In the genomic region with DNA sequence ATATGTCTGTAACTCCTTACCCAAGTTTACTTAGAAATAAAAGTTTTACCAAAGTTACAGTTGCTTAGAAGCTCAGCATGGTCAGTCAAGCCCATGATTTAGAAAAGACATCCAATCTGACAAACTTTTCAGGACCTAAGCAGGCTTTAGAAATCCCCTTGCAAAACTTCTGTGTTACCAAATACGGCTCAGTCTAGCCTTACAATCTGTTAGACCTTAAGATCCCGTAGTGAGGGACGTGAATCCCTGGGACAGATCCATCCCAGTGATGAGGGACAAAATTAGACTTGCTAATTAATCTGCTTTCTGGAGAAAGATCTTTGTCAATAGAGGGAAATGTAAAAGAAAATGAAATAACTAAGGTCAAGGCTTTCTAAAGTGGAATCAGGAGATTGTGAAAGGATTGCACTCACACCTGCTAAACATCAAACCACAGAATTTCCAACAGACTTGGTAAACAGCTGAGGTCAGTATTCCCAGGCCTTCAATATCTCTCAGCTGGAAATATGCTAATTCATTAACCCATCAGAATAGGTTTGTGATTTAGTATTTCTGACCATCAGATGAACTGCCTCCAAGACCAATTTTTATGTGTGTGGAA, we compare ENCODE assay signal across 16 cellular contexts.
A peak's percentile ranks its signal among the peaks of the same experiment; 100 is the strongest.
DNase-seq lines count a peak whose midpoint lies in the region; ATAC-seq, FAIRE-seq and TF ChIP-seq lines count a peak whose summit lies in the region.
"Had no signal": no experiment of that assay in that cellular context is flagged by ENCODE, and none has a peak within 500 bp of the region (broad histone marks: within the 10 kb centered on the region; RNA-seq: fewer than 3 reads in every experiment).

No MANE protein-coding gene starts in this region.

- H3K23ac ChIP-seq in H1 (ENCODE audit: insufficient read length): no peak overlapping the region

- H2BK12ac ChIP-seq in H1 (ENCODE audit: low read depth, low read length): no peak overlapping the region

- H3K18ac ChIP-seq in H1 (ENCODE audit: extremely low read depth, low read length): no peak overlapping the region

- BruUV-seq in MCF 10A (replicated peaks; lab: Mats Ljungman, UMichigan): no TSS peak

- H4K20me1 ChIP-seq in H1 (replicated peaks in 1 of 2; ENCODE audit: control insufficient read depth in 1 of 2, insufficient read depth in 2 of 2, low read length in 2 of 2): no peaks in the 10 kb centered on the region
- H4K20me1 ChIP-seq: BLaER1 treated with 17β-estradiol and CSF1 and Interleukin-3, amounts not matched to agents 10 nM and 100 nM had no signal

- no peak overlapping the region for H3K4ac ChIP-seq in H1 (replicated peaks; ENCODE audit: insufficient read length, low read depth, low read length)

- peak; percentile 71 to 88 (median 80) for ATAC-seq in right lobe of liver

- no peak overlapping the region for H2BK120ac ChIP-seq in H1 (replicated peaks; ENCODE audit: low read depth, low read length)

- H2BK20ac ChIP-seq in H1 (ENCODE audit: low read length): no peak overlapping the region

- TF ChIP-seq POLR2A in breast epithelium (IDR thresholded peaks at IDR 0.05) (no peak), H1 (IDR thresholded peaks at IDR 0.05; ENCODE audit: control extremely low read depth in 1 of 2, low read depth in 2 of 2, low read length in 2 of 2) (no peak), right lobe of liver (IDR thresholded peaks at IDR 0.05) (no peak)

- H3K27me3 ChIP-seq in breast epithelium (no peaks in the 10 kb centered on the region), H1 (replicated peaks in 1 of 4; ENCODE audit: control insufficient read depth in 3 of 4, extremely low read depth in 1 of 4, insufficient read depth in 3 of 4, low read length in 3 of 4) (no peaks in the 10 kb centered on the region), right lobe of liver (no peaks in the 10 kb centered on the region), small intestine (ENCODE audit: control insufficient read depth in 2 of 2, insufficient read depth in 2 of 2, low read length in 2 of 2) (no peaks in the 10 kb centered on the region)
- H3K27me3 ChIP-seq: BLaER1 treated with 17β-estradiol and CSF1 and Interleukin-3, amounts not matched to agents 10 nM and 100 nM; MG63 had no signal

- no peak overlapping the region for H3K4me3 Mint-ChIP-seq in MCF 10A (ENCODE audit: unreplicated experiment)

- DNase-seq in MCF 10A (ENCODE audit: unreplicated experiment): peak; percentile 16
- DNase-seq in breast epithelium (ENCODE audit: low spot score in 2 of 2): no peak
- DNase-seq in H1 (ENCODE audit: low read depth in 1 of 2, low spot score in 2 of 2): no peak
- DNase-seq in right lobe of liver: no peak
- DNase-seq in NCI-H526 treated with DMSO at 0.1 percent for 48 hours (lab: John Stamatoyannopoulos, UW): no peak
- no peak for DNase-seq in small intestine
- no peak for DNase-seq in NCI-H1930 (lab: John Stamatoyannopoulos, UW)
- DNase-seq in NCI-H526 (lab: John Stamatoyannopoulos, UW): no peak
- DNase-seq: DMS153, KBM-7, MG63, NCI-H1092 treated with DMSO at 0.1 percent for 48 hours, NCI-H187, NCI-H2171 treated with DMSO at 0.1 percent for 48 hours, SIG-M5 had no signal

- no peak overlapping the region for H2AFZ ChIP-seq in H1 (ENCODE audit: low read length)

- no peak for TF ChIP-seq EP300 in H1 (IDR thresholded peaks at IDR 0.05; ENCODE audit: borderline replicate concordance in 1 of 2, low read depth in 2 of 2, low read length in 2 of 2)

- TF ChIP-seq CTCF in MCF 10A (IDR thresholded peaks at IDR 0.05; ENCODE audit: unreplicated experiment) (no peak), breast epithelium (IDR thresholded peaks at IDR 0.05) (no peak), H1 (IDR thresholded peaks at IDR 0.05; ENCODE audit: control extremely low read depth in 1 of 3, insufficient read depth in 1 of 3, low read depth in 1 of 3, low read length in 3 of 3) (no peak), right lobe of liver (IDR thresholded peaks at IDR 0.05) (no peak)

- no peak overlapping the region for H3K14ac ChIP-seq in H1 (ENCODE audit: insufficient read length)

- 76% methylated on average over 3 of the region's 3 CpGs; no CpG with 5 or more reads in 1 of the 2 experiments for WGBS in H1 (ENCODE audit: extremely low coverage in 1 of 2, insufficient coverage in 1 of 2, insufficient read length in 1 of 2, insufficient replicate concordance in 2 of 2, low coverage in 1 of 2, low lambda C conversion rate in 2 of 2, missing lambda C conversion rate in 1 of 2), 2 experiments
- WGBS in right lobe of liver (ENCODE audit: insufficient coverage, low coverage, low lambda C conversion rate, missing lambda C conversion rate): 10% methylated on average over 3 of the region's 3 CpGs
- WGBS in small intestine, 3 donors: 64 to 80% (median 72%) methylated on average over 3 of the region's 3 CpGs

- H2BK5ac ChIP-seq in H1 (ENCODE audit: low read depth, low read length): no peak overlapping the region

- intact Hi-C loops in MCF 10A (cut with micrococcal nuclease) (no loop called here), breast epithelium (cut with DNase I; ENCODE audit: low total_unique reads) (no loop called here), right lobe of liver (cut with DNase I) (no loop called here)

- no peaks in the 10 kb centered on the region for H3K9me3 Mint-ChIP-seq in MCF 10A (ENCODE audit: unreplicated experiment)

- no peaks in the 10 kb centered on the region for H3K36me3 Mint-ChIP-seq in MCF 10A (ENCODE audit: insufficient read depth, unreplicated experiment)

- H3K4me3 ChIP-seq in breast epithelium: no peak overlapping the region
- no peak overlapping the region for H3K4me3 ChIP-seq in H1 (ENCODE audit: extremely low read depth in 1 of 4, insufficient read depth in 2 of 4, low read depth in 3 of 4, low read length in 4 of 4)
- no peak overlapping the region for H3K4me3 ChIP-seq in right lobe of liver
- no peak overlapping the region for H3K4me3 ChIP-seq in small intestine (ENCODE audit: low read depth in 1 of 2, low read length in 2 of 2)
- H3K4me3 ChIP-seq: BLaER1 treated with 17β-estradiol and CSF1 and Interleukin-3, amounts not matched to agents 10 nM and 100 nM; MG63 had no signal

- no peak overlapping the region for H4K8ac ChIP-seq in H1 (ENCODE audit: extremely low read depth, insufficient read depth, low read length)

- no peak overlapping the region for H2AK5ac ChIP-seq in H1 (ENCODE audit: low read depth, low read length)

- no peaks in the 10 kb centered on the region for H3K27me3 Mint-ChIP-seq in MCF 10A (ENCODE audit: insufficient read depth, unreplicated experiment)

- H4K5ac ChIP-seq in H1 (ENCODE audit: insufficient read length, low read depth, low read length): no peak overlapping the region

- H4K91ac ChIP-seq in H1 (replicated peaks; ENCODE audit: insufficient read length, low read length): no peak overlapping the region

- FAIRE-seq in H1 (lab: Jason Lieb, UNC) (peak; percentile 45), small intestine (lab: Jason Lieb, UNC) (no peak)

- no peak overlapping the region for H2BK15ac ChIP-seq in H1 (ENCODE audit: low read length)

- H3K23me2 ChIP-seq in H1 (ENCODE audit: low read depth, low read length): no peaks in the 10 kb centered on the region

- H3K4me1 Mint-ChIP-seq in MCF 10A (ENCODE audit: insufficient read depth, unreplicated experiment): peaks cover 10% of the 10 kb centered on the region

- H3K79me1 ChIP-seq in H1 (ENCODE audit: low read depth, low read length): no peaks in the 10 kb centered on the region

- POLR2A ChIA-PET in MCF 10A (lab: Yijun Ruan, JAX): interaction anchor here (1.2 to 2.8 kb wide), 2 partner anchors 13 to 15 kb away, joined by 3 to 8 read pairs; no protein-coding TSS in a partner anchor
- POLR2A ChIA-PET in H1 (lab: Charles Lee; ENCODE audit: partially characterized antibody): no interaction called here

- H3K27ac Mint-ChIP-seq in MCF 10A (ENCODE audit: low read depth, unreplicated experiment): no peak overlapping the region

- CTCF ChIA-PET in MCF 10A (lab: Yijun Ruan, JAX) (interaction anchor here (0.6 to 0.9 kb wide), 3 partner anchors 69 to 579 kb away, joined by 3 to 5 read pairs (median 3); no protein-coding TSS in a partner anchor), H1 (lab: Charles Lee; ENCODE audit: partially characterized antibody) (no interaction called here)

- H3K4me1 ChIP-seq in breast epithelium (no peaks in the 10 kb centered on the region), H1 (replicated peaks in 1 of 4; ENCODE audit: control insufficient read depth in 3 of 4, insufficient read depth in 4 of 4, low read length in 3 of 4) (peaks cover 0 to 10% (median 0%) of the 10 kb centered on the region in 4 experiments; a peak in 2 of 7 replicates), right lobe of liver (peaks cover 0 to 7% (median 2%) of the 10 kb centered on the region in 4 donors), small intestine (ENCODE audit: control insufficient read depth in 2 of 2, insufficient read depth in 1 of 2, low read depth in 1 of 2, low read length in 1 of 2) (no peaks in the 10 kb centered on the region)

- H3K79me2 ChIP-seq in H1 (ENCODE audit: control insufficient read depth in 1 of 2, insufficient read depth in 2 of 2, low read length in 2 of 2): no peaks in the 10 kb centered on the region

- no peak overlapping the region for H3K9ac ChIP-seq in H1 (replicated peaks in 1 of 4; ENCODE audit: extremely low read depth in 1 of 4, low read depth in 3 of 4, low read length in 3 of 4)
- H3K9ac ChIP-seq: BLaER1 treated with 17β-estradiol and CSF1 and Interleukin-3, amounts not matched to agents 10 nM and 100 nM had no signal

- H3K9me3 ChIP-seq in breast epithelium (no peaks in the 10 kb centered on the region), H1 (ENCODE audit: insufficient read depth in 2 of 2, low read depth in 1 of 2, low read length in 1 of 2) (no peaks in the 10 kb centered on the region), right lobe of liver (no peaks in the 10 kb centered on the region), small intestine (ENCODE audit: control insufficient read depth, low read depth) (no peaks in the 10 kb centered on the region)
- H3K9me3 ChIP-seq: MG63 had no signal

- H3K27ac ChIP-seq in breast epithelium (no peak overlapping the region), H1 (ENCODE audit: low read depth, low read length) (no peak overlapping the region), right lobe of liver (peak overlapping the region in 1 of 3 donors; percentile 47), small intestine (ENCODE audit: low read depth in 1 of 2, low read length in 1 of 2) (no peak overlapping the region)
- H3K27ac ChIP-seq: BLaER1 treated with 17β-estradiol and CSF1 and Interleukin-3, amounts not matched to agents 10 nM and 100 nM had no signal

- H3K36me3 ChIP-seq in breast epithelium (no peaks in the 10 kb centered on the region), H1 (ENCODE audit: control insufficient read depth in 2 of 4, insufficient read depth in 4 of 4, low read length in 3 of 4) (no peaks in the 10 kb centered on the region), right lobe of liver (no peaks in the 10 kb centered on the region), small intestine (ENCODE audit: control insufficient read depth in 2 of 2, insufficient read depth in 2 of 2, low read length in 2 of 2) (no peaks in the 10 kb centered on the region)
- H3K36me3 ChIP-seq: BLaER1 treated with 17β-estradiol and CSF1 and Interleukin-3, amounts not matched to agents 10 nM and 100 nM; MG63 had no signal

- H3K4me2 ChIP-seq in H1 (ENCODE audit: insufficient read depth in 1 of 2, low read depth in 2 of 2, low read length in 2 of 2): peak overlapping the region in 1 of 2 experiments; percentile 28; a peak in 1 of 4 replicates

- no peak for TF ChIP-seq RAD21 in H1 (IDR thresholded peaks at IDR 0.05 in 1 of 2, conservative IDR thresholded peaks at IDR 0.05 in 1 of 2; ENCODE audit: low read depth in 2 of 2, low read length in 2 of 2)

- H3K56ac ChIP-seq in H1 (replicated peaks; ENCODE audit: insufficient read length, low read depth, low read length): no peak overlapping the region
